Comparison of ENCODE assay signal across 16 cellular contexts in genomic region chr12:106110626-106111300, GRCh38. TPM values are rescaled to one million over a fixed set of nuclear protein-coding genes. Genes with fewer than 3 reads are reported as not detected.
A peak's percentile ranks its signal among the peaks of the same experiment; 100 is the strongest.
DNase-seq lines count a peak whose midpoint lies in the region; ATAC-seq and TF ChIP-seq lines count a peak whose summit lies in the region.
"Had no signal": no experiment of that assay in that cellular context is flagged by ENCODE, and none has a peak within 500 bp of the region (broad histone marks: within the 10 kb centered on the region; RNA-seq: fewer than 3 reads in every experiment).

No MANE protein-coding gene starts in this region.

- intact Hi-C loops in ascending aorta (cut with DNase I) = no loop called here

- H3K27me3 ChIP-seq in ascending aorta = no peaks in the 10 kb centered on the region
- H3K27me3 ChIP-seq: SJCRH30 had no signal

- POLR2A ChIA-PET in HEK293 (lab: Yijun Ruan, JAX) = no interaction called here

- no peaks in the 10 kb centered on the region for H3K36me3 ChIP-seq in HEK293 (ENCODE audit: control insufficient read depth in 2 of 2, insufficient read depth in 1 of 2, low read length in 2 of 2)
- H3K36me3 ChIP-seq in ascending aorta = no peaks in the 10 kb centered on the region
- H3K36me3 ChIP-seq: SJCRH30 had no signal

- H3K4me1 ChIP-seq in HEK293 (ENCODE audit: control insufficient read depth, insufficient read depth, low read length) (peaks cover 45% of the 10 kb centered on the region), ascending aorta (peaks cover 31 to 83% of the 10 kb centered on the region in 2 donors)

- no peak for DNase-seq in ascending aorta (ENCODE audit: low spot score in 2 of 2)
- DNase-seq in left lobe of liver (ENCODE audit: low spot score) = peak; percentile 68
- peak; percentile 69 for DNase-seq in renal cortical epithelial cell (ENCODE audit: low read depth)
- no peak for DNase-seq in activated naive CD4-positive, alpha-beta T cell treated with anti-CD3 and anti-CD28 coated beads, Interleukin-2, amount 50 U/mL, for 16 hours
- DNase-seq in epidermal melanocyte (ENCODE audit: insufficient read length, low spot score) = no peak
- DNase-seq in NCI-H1092 (lab: John Stamatoyannopoulos, UW) = no peak
- DNase-seq: activated CD4-positive, alpha-beta memory T cell treated with anti-CD3 and anti-CD28 coated beads, Interleukin-2, amount 10 ng/mL, durations not matched to agents 7 days and 5 days; activated T-cell treated with anti-CD3 and anti-CD28 coated beads, Interleukin-2, amount 50 U/mL, for 24 hours; erythroblast; MM.1S; NCI-H187; retina; SJCRH30; stimulated activated naive CD4-positive, alpha-beta T cell treated with Interleukin-2 at 50 U/mL for 16 hours had no signal

- peak; percentile 81 for ATAC-seq in left lobe of liver
- no peak for ATAC-seq in HG02973 (IDR thresholded peaks at IDR 0.05; ENCODE audit: unreplicated experiment)

- H3K9me3 ChIP-seq in HEK293 (ENCODE audit: control insufficient read depth, insufficient read depth, low read depth, low read length) = no peaks in the 10 kb centered on the region
- H3K9me3 ChIP-seq in ascending aorta = no peaks in the 10 kb centered on the region
- H3K9me3 ChIP-seq: SJCRH30 had no signal

- no peak overlapping the region for H3K4me3 ChIP-seq in HEK293 (ENCODE audit: low read depth, low read length)
- H3K4me3 ChIP-seq in ascending aorta = no peak overlapping the region
- H3K4me3 ChIP-seq: SJCRH30 had no signal

- no peak for TF ChIP-seq CTCF in HEK293 (tag by site-specific recombination; IDR thresholded peaks at IDR 0.05)
- no peak for TF ChIP-seq CTCF in ascending aorta (IDR thresholded peaks at IDR 0.05)

- H3K27ac ChIP-seq in HEK293 (ENCODE audit: extremely low read depth, low read depth, low read length) (no peak overlapping the region), ascending aorta (peak overlapping the region; percentile 91)
- H3K27ac ChIP-seq: SJCRH30 had no signal

- CTCF ChIA-PET in HEK293 (lab: Yijun Ruan, JAX) = interaction anchor here (4.4 kb wide), 1 partner anchor 25 kb away, joined by 26 read pairs; no protein-coding TSS in a partner anchor

TF ChIP-seq in HEK293, 187 proteins besides CTCF, POLR2A, EP300 and RAD21 (continues in another document):
- TF ChIP-seq ZNF549 (tag by site-specific recombination; IDR thresholded peaks at IDR 0.05) = no peak
- TF ChIP-seq ZNF501 (tag by site-specific recombination; IDR thresholded peaks at IDR 0.05) = no peak
- TF ChIP-seq SCRT2 (tag by site-specific recombination; IDR thresholded peaks at IDR 0.05) = peak; percentile 85
- no peak for TF ChIP-seq ZBTB49 (tag by site-specific recombination; IDR thresholded peaks at IDR 0.05; ENCODE audit: low read depth)
- 0 out of 2 replicates have a peak, but pooled peaks have one; percentile 25 for TF ChIP-seq ZNF449 (tag by site-specific recombination; IDR thresholded peaks at IDR 0.05)
- TF ChIP-seq YY1 (tag by site-specific recombination; IDR thresholded peaks at IDR 0.05) = no peak
- TF ChIP-seq ZNF513 (tag by site-specific recombination; IDR thresholded peaks at IDR 0.05) = no peak
- no peak for TF ChIP-seq SP3 (tag by site-specific recombination; IDR thresholded peaks at IDR 0.05)
- TF ChIP-seq ZSCAN16 (tag by site-specific recombination; IDR thresholded peaks at IDR 0.05) = no peak
- TF ChIP-seq ZNF398 (tag by site-specific recombination; IDR thresholded peaks at IDR 0.05) = no peak
- no peak for TF ChIP-seq ZNF394 (tag by site-specific recombination; IDR thresholded peaks at IDR 0.05; ENCODE audit: borderline replicate concordance)
- no peak for TF ChIP-seq ZNF324 (tag by site-specific recombination; IDR thresholded peaks at IDR 0.05)
- no peak for TF ChIP-seq ZNF239 (tag by site-specific recombination; IDR thresholded peaks at IDR 0.05)
- no peak for TF ChIP-seq ZNF488 (tag by site-specific recombination; IDR thresholded peaks at IDR 0.05)
- no peak for TF ChIP-seq ZNF701 (tag by site-specific recombination; IDR thresholded peaks at IDR 0.05)
- TF ChIP-seq ZFP41 (tag by site-specific recombination; IDR thresholded peaks at IDR 0.05; ENCODE audit: borderline replicate concordance) = no peak
- TF ChIP-seq ZNF223 (tag by site-specific recombination; IDR thresholded peaks at IDR 0.05) = no peak
- peak; percentile 66 for TF ChIP-seq SCRT1 (tag by site-specific recombination; IDR thresholded peaks at IDR 0.05; ENCODE audit: borderline replicate concordance)
- TF ChIP-seq ZNF654 (tag by site-specific recombination; IDR thresholded peaks at IDR 0.05; ENCODE audit: low read depth) = no peak
- TF ChIP-seq ZNF624 (tag by site-specific recombination; IDR thresholded peaks at IDR 0.05) = no peak
- TF ChIP-seq ZNF19 (tag by site-specific recombination; IDR thresholded peaks at IDR 0.05; ENCODE audit: low read depth) = no peak

RNA-seq across cellular contexts. Expression of gene NUAK1, which starts 28.0 kb away (rescaled TPM):
- total RNA-seq in ascending aorta (29.7 TPM), left lobe of liver (3.4 TPM), renal cortical epithelial cell (10.8 and 21.4 TPM in 2 replicates)
- total RNA-seq: activated CD4-positive, alpha-beta memory T cell treated with anti-CD3 and anti-CD28 coated beads, Interleukin-2, amount 10 ng/mL, durations not matched to agents 7 days and 5 days had no signal

Comparison
In these comparisons a context has a peak if more than half of its experiments do, and no peak if none do; other contexts are left out.
1. DNase-seq: peak in left lobe of liver (single experiment) and renal cortical epithelial cell (single experiment); none in ascending aorta (0 of 2), activated naive CD4-positive, alpha-beta T cell treated with anti-CD3 and anti-CD28 coated beads, Interleukin-2, amount 50 U/mL, for 16 hours (single experiment), epidermal melanocyte (single experiment) and NCI-H1092 (single experiment).